In genomic region chr11:86449993-86450629, GRCh38 we compare ENCODE assay signal across 29 cellular contexts.
"Had no signal": no experiment of that assay in that cellular context is flagged by ENCODE, and none has a peak within 500 bp of the region (broad histone marks: within the 10 kb centered on the region; RNA-seq: fewer than 3 reads in every experiment).

No MANE protein-coding gene starts in this region.

- ATAC-seq: effector memory CD8-positive, alpha-beta T cell; esophagus mucosa; heart right ventricle; left lobe of liver; lower lobe of right lung; mucosa of descending colon; right lobe of liver; stimulated activated effector memory CD8-positive, alpha-beta T cell treated with anti-CD3 and anti-CD28 coated beads, Interleukin-12 subunit alpha, Interleukin-12 subunit beta, amount 100 ng/mL, for 72 hours; stimulated activated naive CD8-positive, alpha-beta T cell treated with anti-CD3 and anti-CD28 coated beads, Interleukin-15, amount 100 ng/mL, for 72 hours; T-cell had no signal

- H3K36me3 Mint-ChIP-seq: stimulated activated effector memory CD8-positive, alpha-beta T cell treated with anti-CD3 and anti-CD28 coated beads, Interleukin-12 subunit alpha, Interleukin-12 subunit beta, amount 100 ng/mL, for 72 hours had no signal

- H3K27ac Mint-ChIP-seq: activated naive CD8-positive, alpha-beta T cell treated with anti-CD3 and anti-CD28 coated beads for 36 hours; activated T-cell treated with anti-CD3 and anti-CD28 coated beads, Interleukin-2, amount 50 U/mL, for 24 hours; effector memory CD8-positive, alpha-beta T cell; nephron progenitor cell; stimulated activated effector memory CD8-positive, alpha-beta T cell treated with anti-CD3 and anti-CD28 coated beads, Interleukin-12 subunit alpha, Interleukin-12 subunit beta, amount 100 ng/mL, for 72 hours; stimulated activated naive CD8-positive, alpha-beta T cell treated with anti-CD3 and anti-CD28 coated beads, Interleukin-15, amount 100 ng/mL, for 72 hours; T-cell had no signal

- H3K27me3 ChIP-seq: dorsolateral prefrontal cortex, heart right ventricle, right lobe of liver, suprapubic skin, tibial nerve had no signal

- H3K4me1 Mint-ChIP-seq: nephron progenitor cell had no signal

- H3K9ac ChIP-seq: parathyroid adenoma had no signal

- H2AFZ ChIP-seq: parathyroid adenoma had no signal

- H3K36me3 ChIP-seq: right lobe of liver, suprapubic skin had no signal

- H3K27me3 Mint-ChIP-seq: activated naive CD8-positive, alpha-beta T cell treated with anti-CD3 and anti-CD28 coated beads for 36 hours; activated T-cell treated with anti-CD3 and anti-CD28 coated beads, Interleukin-2, amount 50 U/mL, for 24 hours; effector memory CD8-positive, alpha-beta T cell; stimulated activated naive CD8-positive, alpha-beta T cell treated with anti-CD3 and anti-CD28 coated beads, Interleukin-15, amount 100 ng/mL, for 72 hours; T-cell had no signal

- H3K4me3 Mint-ChIP-seq: activated naive CD8-positive, alpha-beta T cell treated with anti-CD3 and anti-CD28 coated beads for 36 hours; activated T-cell treated with anti-CD3 and anti-CD28 coated beads, Interleukin-2, amount 50 U/mL, for 24 hours; effector memory CD8-positive, alpha-beta T cell; nephron progenitor cell; stimulated activated effector memory CD8-positive, alpha-beta T cell treated with anti-CD3 and anti-CD28 coated beads, Interleukin-12 subunit alpha, Interleukin-12 subunit beta, amount 100 ng/mL, for 72 hours; stimulated activated naive CD8-positive, alpha-beta T cell treated with anti-CD3 and anti-CD28 coated beads, Interleukin-15, amount 100 ng/mL, for 72 hours; T-cell had no signal

- DNase-seq: activated CD4-positive, CD25-positive, alpha-beta regulatory T cell treated with anti-CD3 and anti-CD28 coated beads, Interleukin-2, amount 50 U/mL, for 72 hours; activated CD8-positive, alpha-beta memory T cell treated with anti-CD3 and anti-CD28 coated beads for 24 hours; activated CD8-positive, alpha-beta memory T cell treated with anti-CD3 and anti-CD28 coated beads, Interleukin-2, amount 50 U/mL, for 4 hours; activated naive CD4-positive, alpha-beta T cell treated with Interleukin-2 at 50 U/mL for 16 hours; activated naive CD8-positive, alpha-beta T cell treated with anti-CD3 and anti-CD28 coated beads for 36 hours; activated T-cell treated with anti-CD3 and anti-CD28 coated beads, Interleukin-2, amount 50 U/mL, for 24 hours; central memory CD4-positive, alpha-beta T cell; dorsolateral prefrontal cortex; effector memory CD8-positive, alpha-beta T cell; heart right ventricle; kidney; lower lobe of right lung; mesendoderm; mucosa of descending colon; nephron progenitor cell; nucleus accumbens; right lobe of liver; small intestine; stimulated activated CD4-positive, alpha-beta T cell treated with anti-CD3 and anti-CD28 coated beads, Interleukin-2, amount 100 ng/mL, for 24 hours; stimulated activated naive CD8-positive, alpha-beta T cell treated with anti-CD3 and anti-CD28 coated beads, Interleukin-15, amount 100 ng/mL, for 72 hours; T-cell; T-helper 9 cell had no signal

- H3K9me3 Mint-ChIP-seq: activated T-cell treated with anti-CD3 and anti-CD28 coated beads, Interleukin-2, amount 50 U/mL, for 24 hours; effector memory CD8-positive, alpha-beta T cell; nephron progenitor cell; stimulated activated effector memory CD8-positive, alpha-beta T cell treated with anti-CD3 and anti-CD28 coated beads, Interleukin-12 subunit alpha, Interleukin-12 subunit beta, amount 100 ng/mL, for 72 hours; T-cell had no signal

- H3K27ac ChIP-seq: dorsolateral prefrontal cortex, heart right ventricle, lower lobe of right lung, parathyroid adenoma, right lobe of liver, suprapubic skin, tibial nerve, VCaP had no signal

- H3K9me3 ChIP-seq: heart right ventricle, lower lobe of right lung, mucosa of descending colon, right lobe of liver, suprapubic skin, tibial nerve had no signal

- H3K4me3 ChIP-seq: dorsolateral prefrontal cortex, heart right ventricle, lower lobe of right lung, mucosa of descending colon, right lobe of liver, suprapubic skin, tibial nerve had no signal

- H3K4me1 ChIP-seq: lower lobe of right lung, parathyroid adenoma, right lobe of liver, suprapubic skin, tibial nerve had no signal
